ENCODE assay signal across 28 cellular contexts in the genomic region with DNA sequence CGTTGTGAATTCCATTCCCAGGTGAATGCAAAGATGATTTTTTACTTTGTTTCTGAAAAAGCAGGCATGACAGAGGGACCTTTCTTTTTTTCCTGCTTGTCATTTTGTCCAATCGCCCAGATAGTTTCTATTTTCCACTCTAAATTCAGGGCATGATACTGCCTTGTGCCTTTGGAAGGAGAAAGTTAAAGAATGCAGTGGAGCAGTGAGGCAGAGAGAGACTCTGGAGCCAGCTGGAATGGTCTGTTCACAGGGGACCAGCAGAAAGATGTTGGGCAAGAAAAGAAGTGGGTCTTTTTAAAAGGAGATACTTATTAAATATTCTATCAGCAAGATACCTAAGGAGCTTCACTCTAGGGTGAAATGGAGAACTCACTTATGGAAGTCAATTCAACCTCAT.
"Had no signal": no experiment of that assay in that cellular context is flagged by ENCODE, and none has a peak within 500 bp of the region (broad histone marks: within the 10 kb centered on the region; RNA-seq: fewer than 3 reads in every experiment).

No MANE protein-coding gene starts in this region.

- H3K27ac Mint-ChIP-seq: activated B cell treated with CpG ODN at 0.5 μM for 24 hours; activated CD8-positive, alpha-beta T cell treated with anti-CD3 and anti-CD28 coated beads for 36 hours; activated naive CD8-positive, alpha-beta T cell; activated T-helper 17 cell treated with anti-CD3 and anti-CD28 coated beads, Interleukin-2, amount 50 U/mL, for 72 hours; T-helper 17 cell; T-helper 2 cell treated with Interferon-gamma antibody and Interleukin-4, amounts not matched to agents 5 μg/mL and 100 μg/mL, for 36 hours had no signal

- H3K36me3 ChIP-seq: cardiac muscle cell, colonic mucosa, WERI-Rb-1 had no signal

- H3K4me1 ChIP-seq: body of pancreas, colonic mucosa had no signal

- H3K27me3 ChIP-seq: body of pancreas, cardiac muscle cell, colonic mucosa had no signal

- DNase-seq: activated B cell treated with CpG ODN at 0.5 μM for 24 hours; activated CD4-positive, alpha-beta T cell treated with anti-CD3 and anti-CD28 coated beads for 48 hours; activated CD4-positive, alpha-beta T cell treated with anti-CD3 and anti-CD28 coated beads, Interleukin-2, amount 50 U/mL, for 1 hour; activated CD4-positive, alpha-beta T cell treated with anti-CD3 and anti-CD28 coated beads, Interleukin-2, amount 50 U/mL, for 48 hours; activated CD8-positive, alpha-beta memory T cell treated with anti-CD3 and anti-CD28 coated beads for 24 hours; activated CD8-positive, alpha-beta T cell treated with anti-CD3 and anti-CD28 coated beads for 36 hours; activated effector memory CD4-positive, alpha-beta T cell treated with Interleukin-2 at 50 U/mL for 16 hours; activated gamma-delta T cell treated with Interleukin-2 at 50 U/mL for 16 hours; activated naive CD4-positive, alpha-beta T cell treated with anti-CD3 and anti-CD28 coated beads, Interleukin-2, amount 50 U/mL, for 16 hours; activated naive CD4-positive, alpha-beta T cell treated with Interleukin-2 at 50 U/mL for 16 hours; activated T-cell treated with anti-CD3 and anti-CD28 coated beads, Interleukin-2, amount 50 U/mL, for 4 hours; amniotic stem cell; body of pancreas; central memory CD4-positive, alpha-beta T cell; cerebellar nuclear complex; colonic mucosa; effector CD8-positive, alpha-beta T cell; foreskin fibroblast; glutamatergic neuron; T-helper 1 cell; T-helper 17 cell; T1000; WERI-Rb-1 had no signal

- H3K9me3 ChIP-seq: body of pancreas, colonic mucosa had no signal

- ATAC-seq: activated CD4-positive, CD25-positive, alpha-beta regulatory T cell treated with anti-CD3 and anti-CD28 coated beads, Interleukin-2, amount 50 U/mL, for 24 hours; activated CD8-positive, alpha-beta T cell treated with anti-CD3 and anti-CD28 coated beads for 36 hours; activated T-cell treated with anti-CD3 and anti-CD28 coated beads, Interleukin-2, amount 50 U/mL, for 4 hours; activated T-helper 17 cell treated with anti-CD3 and anti-CD28 coated beads, Interleukin-2, amount 50 U/mL, for 72 hours; body of pancreas; T-helper 17 cell had no signal

- H3K4me3 Mint-ChIP-seq: activated B cell treated with CpG ODN at 0.5 μM for 24 hours; activated CD8-positive, alpha-beta T cell treated with anti-CD3 and anti-CD28 coated beads for 36 hours; activated naive CD8-positive, alpha-beta T cell; activated T-cell treated with anti-CD3 and anti-CD28 coated beads, Interleukin-2, amount 50 U/mL, for 4 hours; activated T-helper 17 cell treated with anti-CD3 and anti-CD28 coated beads, Interleukin-2, amount 50 U/mL, for 72 hours; T-helper 17 cell; T-helper 2 cell treated with Interferon-gamma antibody and Interleukin-4, amounts not matched to agents 5 μg/mL and 100 μg/mL, for 36 hours had no signal

- H3K36me3 Mint-ChIP-seq: activated naive CD8-positive, alpha-beta T cell had no signal

- H3K27me3 Mint-ChIP-seq: activated B cell treated with CpG ODN at 0.5 μM for 24 hours; activated CD8-positive, alpha-beta T cell treated with anti-CD3 and anti-CD28 coated beads for 36 hours; activated naive CD8-positive, alpha-beta T cell; activated T-helper 17 cell treated with anti-CD3 and anti-CD28 coated beads, Interleukin-2, amount 50 U/mL, for 72 hours; T-helper 17 cell had no signal

- H3K4me1 Mint-ChIP-seq: activated B cell treated with CpG ODN at 0.5 μM for 24 hours; activated T-helper 17 cell treated with anti-CD3 and anti-CD28 coated beads, Interleukin-2, amount 50 U/mL, for 72 hours; T-helper 17 cell had no signal

- H3K4me3 ChIP-seq: body of pancreas, cardiac muscle cell, colonic mucosa had no signal

- H3K27ac ChIP-seq: body of pancreas, cardiac muscle cell, colonic mucosa, WERI-Rb-1 had no signal
